8 cellular contexts compared by ENCODE assay signal in the genomic region with DNA sequence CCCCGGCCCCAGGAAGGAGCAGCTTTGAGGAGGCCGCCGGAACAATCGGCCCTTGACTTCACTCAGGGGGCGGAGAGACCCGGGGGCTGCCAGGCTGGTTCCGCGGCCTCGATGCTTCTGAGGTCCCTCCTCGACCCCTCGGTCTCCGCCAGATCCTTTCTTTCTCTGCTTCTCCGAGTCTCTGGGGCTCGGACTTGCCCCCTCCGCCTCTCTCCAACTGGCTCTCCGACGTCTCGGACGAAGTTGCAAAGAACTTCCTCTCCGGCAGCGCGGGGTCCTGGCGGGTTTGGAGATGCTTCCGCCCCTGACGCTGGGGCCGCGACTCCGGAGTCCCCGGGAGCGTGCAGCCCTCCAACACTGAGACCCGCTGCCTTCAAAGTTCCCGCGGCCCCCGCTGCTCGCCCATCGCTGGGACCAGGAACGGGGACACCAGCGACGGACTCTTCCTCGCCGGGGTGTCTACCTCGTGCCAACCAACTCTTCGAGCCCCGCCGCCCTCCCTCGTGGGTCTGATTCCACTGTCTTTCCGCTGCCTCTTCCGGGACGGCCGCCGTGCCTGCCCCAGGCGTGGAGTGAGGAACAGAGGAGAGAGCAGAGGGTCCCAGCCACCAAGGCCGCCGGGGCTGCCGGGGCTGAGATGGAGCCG. TPM values are rescaled to one million over a fixed set of nuclear protein-coding genes. Genes with fewer than 3 reads are reported as not detected.
DNase-seq lines count a peak whose midpoint lies in the region; ATAC-seq and TF ChIP-seq lines count a peak whose summit lies in the region.

No MANE protein-coding gene starts in this region.

- intact Hi-C loops in activated naive CD4-positive, alpha-beta T cell treated with anti-CD3 and anti-CD28 coated beads for 36 hours (cut with micrococcal nuclease) = loop anchor here (1.0 to 5.0 kb wide), 8 partner anchors 10 to 550 kb away; partner anchors contain the start of genes FBXO10, ZBTB5 and ZCCHC7

- H3K4me3 ChIP-seq in hepatocyte (no peak overlapping the region), thymus (ENCODE audit: low read length) (peak overlapping the region; percentile 15)

- H3K27me3 ChIP-seq in hepatocyte (peaks cover 97% of the 10 kb centered on the region), thymus (ENCODE audit: control insufficient read depth, insufficient read depth) (peaks cover 87% of the 10 kb centered on the region)

- H3K4me2 ChIP-seq in hepatocyte = peak overlapping the region; percentile 81

- peaks cover 82% of the 10 kb centered on the region for H3K27me3 Mint-ChIP-seq in activated naive CD4-positive, alpha-beta T cell treated with anti-CD3 and anti-CD28 coated beads for 36 hours (ENCODE audit: low read depth)

- CTCF ChIA-PET in activated naive CD4-positive, alpha-beta T cell treated with anti-CD3 and anti-CD28 coated beads for 36 hours (lab: Charles Lee) = interaction anchor here (0.6 to 1.9 kb wide), 3 partner anchors 29 to 374 kb away, joined by 3 to 9 read pairs (median 4); no protein-coding TSS in a partner anchor

- peaks cover 13% of the 10 kb centered on the region for H3K4me1 ChIP-seq in hepatocyte (ENCODE audit: insufficient read depth)
- H3K4me1 ChIP-seq in thymus (ENCODE audit: control insufficient read depth, insufficient read depth, low read length) = peaks cover 18% of the 10 kb centered on the region

- peaks cover 48% of the 10 kb centered on the region for H3K4me1 Mint-ChIP-seq in activated naive CD4-positive, alpha-beta T cell treated with anti-CD3 and anti-CD28 coated beads for 36 hours (ENCODE audit: low read depth)

- H3K27ac Mint-ChIP-seq in activated naive CD4-positive, alpha-beta T cell treated with anti-CD3 and anti-CD28 coated beads for 36 hours = no peak overlapping the region

- no peak for TF ChIP-seq CTCF in hepatocyte (IDR thresholded peaks at IDR 0.05; ENCODE audit: poor library complexity)

- H3K36me3 Mint-ChIP-seq in activated naive CD4-positive, alpha-beta T cell treated with anti-CD3 and anti-CD28 coated beads for 36 hours (ENCODE audit: low read depth) = no peaks in the 10 kb centered on the region

- H3K79me2 ChIP-seq in hepatocyte = no peaks in the 10 kb centered on the region

- H2AFZ ChIP-seq in hepatocyte = no peak overlapping the region

- H3K9me3 ChIP-seq in hepatocyte (ENCODE audit: low read depth) = no peaks in the 10 kb centered on the region
- H3K9me3 ChIP-seq in thymus (ENCODE audit: control insufficient read depth) = peaks cover 8% of the 10 kb centered on the region

- ATAC-seq in HG02763 (IDR thresholded peaks at IDR 0.05; ENCODE audit: unreplicated experiment) = no peak

- no peaks in the 10 kb centered on the region for H3K9me2 ChIP-seq in hepatocyte (replicated peaks; ENCODE audit: insufficient read depth)

- H3K9me3 Mint-ChIP-seq in activated naive CD4-positive, alpha-beta T cell treated with anti-CD3 and anti-CD28 coated beads for 36 hours = no peaks in the 10 kb centered on the region

- H3K36me3 ChIP-seq in hepatocyte (replicated peaks; ENCODE audit: insufficient read depth, low read depth) = no peaks in the 10 kb centered on the region
- no peaks in the 10 kb centered on the region for H3K36me3 ChIP-seq in thymus (ENCODE audit: control insufficient read depth, insufficient read depth)

- H3K4me3 Mint-ChIP-seq in activated naive CD4-positive, alpha-beta T cell treated with anti-CD3 and anti-CD28 coated beads for 36 hours = peak overlapping the region; percentile 46

- no peak overlapping the region for H3K27ac ChIP-seq in hepatocyte
- H3K27ac ChIP-seq in thymus (ENCODE audit: low read depth) = no peak overlapping the region

- DNase-seq in activated naive CD4-positive, alpha-beta T cell treated with anti-CD3 and anti-CD28 coated beads for 36 hours = no peak
- no peak for DNase-seq in activated naive CD4-positive, alpha-beta T cell treated with anti-CD3 and anti-CD28 coated beads, Interleukin-2, amount 50 U/mL, for 16 hours
- DNase-seq in NCI-H526 treated with DMSO at 0.1 percent for 48 hours (lab: John Stamatoyannopoulos, UW) = peak; percentile 65
- no peak for DNase-seq in hepatocyte (ENCODE audit: low spot score)
- no peak for DNase-seq in kidney tubule cell (ENCODE audit: low spot score)
- no peak for DNase-seq in middle frontal gyrus (ENCODE audit: extremely low spot score, low spot score)

- H4K20me1 ChIP-seq in hepatocyte (ENCODE audit: insufficient read depth, poor library complexity, severe bottlenecking) = no peaks in the 10 kb centered on the region

- 3% methylated on average over 50 of the region's 56 CpGs for WGBS in hepatocyte (ENCODE audit: low lambda C conversion rate, missing lambda C conversion rate)
- WGBS in thymus = 3% methylated on average over 56 of the region's 56 CpGs

RNA-seq across cellular contexts. Expression of gene PAX5, which starts 7.0 kb away (rescaled TPM):
- total RNA-seq in activated naive CD4-positive, alpha-beta T cell treated with anti-CD3 and anti-CD28 coated beads for 36 hours = under 1 TPM; 0.21 to 0.27 TPM
- not detected in 2 replicates for total RNA-seq in hepatocyte
- polyA plus RNA-seq in hepatocyte = not detected in 2 replicates
- polyA plus RNA-seq in thymus = 1.6 TPM
